In genomic region chr9:128192601-128193371, GRCh38 we compare ENCODE assay signal across 8 cellular contexts. TPM values are rescaled to one million over a fixed set of nuclear protein-coding genes. Genes with fewer than 3 reads are reported as not detected.
DNase-seq lines count a peak whose midpoint lies in the region; ATAC-seq and TF ChIP-seq lines count a peak whose summit lies in the region.

No MANE protein-coding gene starts in this region.

- H3K9me3 Mint-ChIP-seq in CD8-positive, alpha-beta T cell: no peaks in the 10 kb centered on the region

- peak; percentile 57 for TF ChIP-seq CTCF in CD8-positive, alpha-beta T cell (IDR thresholded peaks at IDR 0.05)
- peak in 7 of 12 donors; percentile 29 to 76 (median 53) for TF ChIP-seq CTCF in heart left ventricle (IDR thresholded peaks at IDR 0.05)

- no peaks in the 10 kb centered on the region for H3K27me3 ChIP-seq in CD8-positive, alpha-beta T cell (ENCODE audit: insufficient read depth, low read length)
- no peaks in the 10 kb centered on the region for H3K27me3 ChIP-seq in adipocyte (replicated peaks; ENCODE audit: control insufficient read depth, insufficient read depth, low read length)
- H3K27me3 ChIP-seq in heart left ventricle: no peaks in the 10 kb centered on the region

- peak overlapping the region; percentile 33 for H3K4me3 ChIP-seq in CD8-positive, alpha-beta T cell (ENCODE audit: low read depth, low read length)
- H3K4me3 ChIP-seq in adipocyte (ENCODE audit: low read length) (peak overlapping the region; percentile 90), heart left ventricle (peak overlapping the region in 10 of 12 donors; percentile 28 to 98 (median 90))

- ATAC-seq in CD8-positive, alpha-beta T cell: peak; percentile 80
- ATAC-seq in GM21786 (IDR thresholded peaks at IDR 0.05; ENCODE audit: unreplicated experiment): peak; percentile 63
- ATAC-seq in heart left ventricle: peak; percentile 47 to 83 (median 74)
- no peak for ATAC-seq in HG03342 (IDR thresholded peaks at IDR 0.05; ENCODE audit: unreplicated experiment)

- DNase-seq in CD8-positive, alpha-beta T cell: peak in 4 of 7 experiments; percentile 42 to 67 (median 48)
- DNase-seq in NCI-H510A treated with DMSO at 0.1 percent for 48 hours (lab: John Stamatoyannopoulos, UW) (peak; percentile 95), adipocyte (ENCODE audit: low read depth) (no peak), heart left ventricle (peak; percentile 75 to 91 (median 81)), putamen (ENCODE audit: low spot score) (peak; percentile 30), NCI-H1694 (lab: John Stamatoyannopoulos, UW) (no peak)

- H3K9me3 ChIP-seq in CD8-positive, alpha-beta T cell (ENCODE audit: low read length): no peaks in the 10 kb centered on the region
- H3K9me3 ChIP-seq in adipocyte (ENCODE audit: control insufficient read depth, low read length) (no peaks in the 10 kb centered on the region), heart left ventricle (no peaks in the 10 kb centered on the region)

- H3K27ac Mint-ChIP-seq in CD8-positive, alpha-beta T cell: no peak overlapping the region

- POLR2A ChIA-PET in CD8-positive, alpha-beta T cell (lab: Charles Lee): interaction anchor here (1.1 to 1.8 kb wide), 2 partner anchors 32 to 57 kb away, joined by 6 to 7 read pairs; partner anchors contain the start of gene BBLN

- 10 to 43% (median 20%) methylated on average over 49 to 56 of the region's 56 CpGs for WGBS in heart left ventricle, 4 donors

- TF ChIP-seq POLR2A in heart left ventricle (IDR thresholded peaks at IDR 0.05): peak in 1 of 2 donors; percentile 45

- peaks cover 32% of the 10 kb centered on the region for H3K4me1 Mint-ChIP-seq in CD8-positive, alpha-beta T cell (ENCODE audit: low read depth)

- H3K36me3 Mint-ChIP-seq in CD8-positive, alpha-beta T cell: peaks cover 20% of the 10 kb centered on the region

- no peak overlapping the region for H3K27ac ChIP-seq in CD8-positive, alpha-beta T cell (ENCODE audit: low read depth, low read length)
- H3K27ac ChIP-seq in heart left ventricle: peak overlapping the region in 11 of 12 donors; percentile 30 to 93 (median 90)

- intact Hi-C loops in CD8-positive, alpha-beta T cell (cut with DNase I, micrococcal nuclease): loop anchor here (1.0 to 5.0 kb wide), 5 partner anchors 11 to 230 kb away; partner anchors contain the start of genes DNM1 (in 2 of the 2), CERCAM (in 1 of the 2), SLC27A4 (in 1 of the 2) and URM1 (in 1 of the 2)
- intact Hi-C loops in heart left ventricle (cut with DNase I): loop anchor here in 2 of 10 donors (5.0 to 10.0 kb wide), 2 partner anchors 152 to 435 kb away; partner anchors contain the start of gene SLC27A4 (in 1 of the 2)

- no peaks in the 10 kb centered on the region for H3K27me3 Mint-ChIP-seq in CD8-positive, alpha-beta T cell (ENCODE audit: low read depth)

- peak overlapping the region; percentile 34 for H3K9ac ChIP-seq in adipocyte (ENCODE audit: low read length)

- CTCF ChIA-PET in CD8-positive, alpha-beta T cell (lab: Charles Lee): interaction anchor here (0.6 to 2.1 kb wide), 11 partner anchors 14 to 170 kb away, joined by 3 to 8 read pairs (median 4); partner anchors contain the start of gene SLC27A4

- H3K4me3 Mint-ChIP-seq in CD8-positive, alpha-beta T cell: peak overlapping the region; percentile 94

- peaks cover 16% of the 10 kb centered on the region for H3K4me1 ChIP-seq in CD8-positive, alpha-beta T cell (ENCODE audit: insufficient read depth, low read length)
- H3K4me1 ChIP-seq in adipocyte (ENCODE audit: control insufficient read depth, insufficient read depth, low read length): peaks cover 17% of the 10 kb centered on the region
- H3K4me1 ChIP-seq in heart left ventricle: peaks cover 7 to 31% (median 18%) of the 10 kb centered on the region in 12 donors

- H3K36me3 ChIP-seq in CD8-positive, alpha-beta T cell (ENCODE audit: insufficient read depth, low read length): peaks cover 5% of the 10 kb centered on the region
- H3K36me3 ChIP-seq in adipocyte (ENCODE audit: control insufficient read depth, insufficient read depth, low read length, severe bottlenecking) (peaks cover 13% of the 10 kb centered on the region), heart left ventricle (peaks cover 0 to 25% (median 20%) of the 10 kb centered on the region in 9 donors)

RNA-seq across cellular contexts. Expression of gene CIZ1, which starts 1.4 kb away (rescaled TPM):
- total RNA-seq in CD8-positive, alpha-beta T cell: 100 to 1,000 TPM; 109 to 116 TPM
- total RNA-seq in heart left ventricle: 100 to 1,000 TPM in 1 of 9 donors, 10 to 100 TPM in 8; 42.6 to 101 (median 79.3) TPM
- polyA plus RNA-seq in heart left ventricle: 10 to 100 TPM; 43.7 to 53.8 TPM

RNA-seq across cellular contexts. Expression of gene DNM1, which starts 10.4 kb away (rescaled TPM):
- 1 to 10 TPM; 1.4 to 1.5 TPM for total RNA-seq in CD8-positive, alpha-beta T cell
- total RNA-seq in heart left ventricle: 10 to 100 TPM in 1 of 9 donors, 1 to 10 TPM in 8; 1.6 to 17.2 (median 3.6) TPM
- 1 to 10 TPM; 2.2 to 7.7 TPM for polyA plus RNA-seq in heart left ventricle

RNA-seq across cellular contexts. Expression of gene BBLN, which starts 32.7 kb away (rescaled TPM):
- total RNA-seq in CD8-positive, alpha-beta T cell: 10 to 100 TPM; 56.6 to 67.4 TPM
- 100 to 1,000 TPM in 2 of 9 donors, 10 to 100 TPM in 7; 29.9 to 280 (median 46.4) TPM for total RNA-seq in heart left ventricle
- polyA plus RNA-seq in heart left ventricle: 100 to 1,000 TPM in 1 of 2 donors, 10 to 100 TPM in 1; 47.3 to 122 TPM

RNA-seq across cellular contexts. Expression of gene LCN2, which starts 43.5 kb away (rescaled TPM):
- total RNA-seq in CD8-positive, alpha-beta T cell: not detected
- 1 to 10 TPM in 1 of 9 donors, not detected in 8; 5.8 TPM for total RNA-seq in heart left ventricle
- 1 to 10 TPM in 1 of 2 donors, not detected in 1; 1.1 TPM for polyA plus RNA-seq in heart left ventricle

Comparison
In these comparisons a context has a peak if more than half of its experiments do, and no peak if none do; other contexts are left out.
1. DNase-seq: peak in CD8-positive, alpha-beta T cell (4 of 7), NCI-H510A treated with DMSO at 0.1 percent for 48 hours (single experiment), heart left ventricle (5 of 5) and putamen (single experiment); none in adipocyte (single experiment) and NCI-H1694 (single experiment).
2. H3K4me3 ChIP-seq: peak in every context shown above with its lines; median percentile 90 in heart left ventricle; 90 in adipocyte; 33 in CD8-positive, alpha-beta T cell.